ENCODE assay signal across 33 cellular contexts in genomic region chr15:77742127-77742526, GRCh38.
"Had no signal": no experiment of that assay in that cellular context is flagged by ENCODE, and none has a peak within 500 bp of the region (broad histone marks: within the 10 kb centered on the region; RNA-seq: fewer than 3 reads in every experiment).

No MANE protein-coding gene starts in this region.

- ATAC-seq: activated CD4-positive, alpha-beta T cell treated with anti-CD3 and anti-CD28 coated beads for 36 hours; activated CD8-positive, alpha-beta memory T cell treated with anti-CD3 and anti-CD28 coated beads, Interleukin-2, amount 10 ng/mL, durations not matched to agents 7 days and 5 days; activated CD8-positive, alpha-beta T cell treated with anti-CD3 and anti-CD28 coated beads, Interleukin-2, amount 10 ng/mL, durations not matched to agents 7 days and 5 days; effector memory CD8-positive, alpha-beta T cell; foreskin keratinocyte; gastrocnemius medialis; heart right ventricle had no signal

- H3K4me1 Mint-ChIP-seq: activated CD4-positive, alpha-beta T cell treated with anti-CD3 and anti-CD28 coated beads for 36 hours; activated CD4-positive, alpha-beta T cell treated with anti-CD3 and anti-CD28 coated beads, Interleukin-2, amount 10 ng/mL, durations not matched to agents 24 days and 14 days; activated CD8-positive, alpha-beta memory T cell treated with anti-CD3 and anti-CD28 coated beads, Interleukin-2, amount 10 ng/mL, durations not matched to agents 7 days and 5 days; activated naive CD8-positive, alpha-beta T cell treated with anti-CD3 and anti-CD28 coated beads, Interleukin-2, amount 10 ng/mL, durations not matched to agents 7 days and 5 days had no signal

- H3K27ac Mint-ChIP-seq: activated CD4-positive, alpha-beta memory T cell treated with anti-CD3 and anti-CD28 coated beads for 36 hours; activated CD4-positive, alpha-beta T cell treated with anti-CD3 and anti-CD28 coated beads for 36 hours; activated CD4-positive, alpha-beta T cell treated with anti-CD3 and anti-CD28 coated beads, Interleukin-2, amount 10 ng/mL, durations not matched to agents 24 days and 14 days; activated CD8-positive, alpha-beta memory T cell treated with anti-CD3 and anti-CD28 coated beads, Interleukin-2, amount 10 ng/mL, durations not matched to agents 7 days and 5 days; activated CD8-positive, alpha-beta T cell treated with anti-CD3 and anti-CD28 coated beads, Interleukin-2, amount 10 ng/mL, durations not matched to agents 7 days and 5 days; activated naive CD4-positive, alpha-beta T cell treated with anti-CD3 and anti-CD28 coated beads for 36 hours; activated naive CD4-positive, alpha-beta T cell treated with anti-CD3 and anti-CD28 coated beads, Interleukin-2, amount 50 U/mL, for 24 hours; activated naive CD8-positive, alpha-beta T cell treated with anti-CD3 and anti-CD28 coated beads, Interleukin-2, amount 10 ng/mL, durations not matched to agents 7 days and 5 days; activated T-helper 1 cell treated with anti-CD3 and anti-CD28 coated beads, Interleukin-12 subunit alpha, Interleukin-12 subunit beta, Interleukin-2, Interleukin-4 antibody, amounts not matched to agents 30 ng/mL and 10 ng/mL and 1 ng/mL, durations not matched to agents 14 hours and 24 hours and 36 hours; activated T-helper 2 cell treated with anti-CD3 and anti-CD28 coated beads, Interferon-gamma antibody, Interleukin-2, Interleukin-4, amounts not matched to agents 10 μg/mL and 5 μg/mL and 100 μg/mL, durations not matched to agents 14 hours and 24 hours and 36 hours; effector memory CD8-positive, alpha-beta T cell had no signal

- H3K36me3 ChIP-seq: brain microvascular endothelial cell, esophagus muscularis mucosa, gastrocnemius medialis, heart right ventricle had no signal

- H3K36me3 Mint-ChIP-seq: activated CD4-positive, alpha-beta memory T cell treated with anti-CD3 and anti-CD28 coated beads for 36 hours; activated CD8-positive, alpha-beta memory T cell treated with anti-CD3 and anti-CD28 coated beads, Interleukin-2, amount 10 ng/mL, durations not matched to agents 7 days and 5 days; activated naive CD4-positive, alpha-beta T cell treated with anti-CD3 and anti-CD28 coated beads, Interleukin-2, amount 50 U/mL, for 24 hours; activated naive CD8-positive, alpha-beta T cell treated with anti-CD3 and anti-CD28 coated beads, Interleukin-2, amount 10 ng/mL, durations not matched to agents 7 days and 5 days had no signal

- H3K4me3 Mint-ChIP-seq: activated CD4-positive, alpha-beta memory T cell treated with anti-CD3 and anti-CD28 coated beads for 36 hours; activated CD4-positive, alpha-beta T cell treated with anti-CD3 and anti-CD28 coated beads for 36 hours; activated CD4-positive, alpha-beta T cell treated with anti-CD3 and anti-CD28 coated beads, Interleukin-2, amount 10 ng/mL, durations not matched to agents 24 days and 14 days; activated CD8-positive, alpha-beta memory T cell treated with anti-CD3 and anti-CD28 coated beads, Interleukin-2, amount 10 ng/mL, durations not matched to agents 7 days and 5 days; activated CD8-positive, alpha-beta T cell treated with anti-CD3 and anti-CD28 coated beads, Interleukin-2, amount 10 ng/mL, durations not matched to agents 7 days and 5 days; activated naive CD4-positive, alpha-beta T cell treated with anti-CD3 and anti-CD28 coated beads for 36 hours; activated naive CD4-positive, alpha-beta T cell treated with anti-CD3 and anti-CD28 coated beads, Interleukin-2, amount 50 U/mL, for 24 hours; activated naive CD8-positive, alpha-beta T cell treated with anti-CD3 and anti-CD28 coated beads, Interleukin-2, amount 10 ng/mL, durations not matched to agents 7 days and 5 days; activated T-helper 1 cell treated with anti-CD3 and anti-CD28 coated beads, Interleukin-12 subunit alpha, Interleukin-12 subunit beta, Interleukin-2, Interleukin-4 antibody, amounts not matched to agents 30 ng/mL and 10 ng/mL and 1 ng/mL, durations not matched to agents 14 hours and 24 hours and 36 hours; central memory CD8-positive, alpha-beta T cell; effector memory CD8-positive, alpha-beta T cell had no signal

- H3K79me2 ChIP-seq: hepatocyte had no signal

- H3K27me3 Mint-ChIP-seq: activated naive CD4-positive, alpha-beta T cell treated with anti-CD3 and anti-CD28 coated beads, Interleukin-2, amount 50 U/mL, for 24 hours had no signal

- H3K9me3 ChIP-seq: esophagus muscularis mucosa, gastrocnemius medialis, heart right ventricle had no signal

- H3K9me3 Mint-ChIP-seq: activated CD4-positive, alpha-beta memory T cell treated with anti-CD3 and anti-CD28 coated beads for 36 hours; activated CD4-positive, alpha-beta T cell treated with anti-CD3 and anti-CD28 coated beads, Interleukin-2, amount 10 ng/mL, durations not matched to agents 24 days and 14 days; activated naive CD4-positive, alpha-beta T cell treated with anti-CD3 and anti-CD28 coated beads for 36 hours; activated naive CD4-positive, alpha-beta T cell treated with anti-CD3 and anti-CD28 coated beads, Interleukin-2, amount 50 U/mL, for 24 hours; activated naive CD8-positive, alpha-beta T cell treated with anti-CD3 and anti-CD28 coated beads, Interleukin-2, amount 10 ng/mL, durations not matched to agents 7 days and 5 days; activated T-helper 1 cell treated with anti-CD3 and anti-CD28 coated beads, Interleukin-12 subunit alpha, Interleukin-12 subunit beta, Interleukin-2, Interleukin-4 antibody, amounts not matched to agents 30 ng/mL and 10 ng/mL and 1 ng/mL, durations not matched to agents 14 hours and 24 hours and 36 hours; activated T-helper 2 cell treated with anti-CD3 and anti-CD28 coated beads, Interferon-gamma antibody, Interleukin-2, Interleukin-4, amounts not matched to agents 10 μg/mL and 5 μg/mL and 100 μg/mL, durations not matched to agents 14 hours and 24 hours and 36 hours; central memory CD8-positive, alpha-beta T cell; effector memory CD8-positive, alpha-beta T cell had no signal

- DNase-seq: activated CD4-positive, alpha-beta memory T cell treated with anti-CD3 and anti-CD28 coated beads for 36 hours; activated CD4-positive, alpha-beta T cell treated with anti-CD3 and anti-CD28 coated beads for 36 hours; activated CD4-positive, alpha-beta T cell treated with anti-CD3 and anti-CD28 coated beads, Interleukin-2, amount 10 ng/mL, durations not matched to agents 24 days and 14 days; activated CD4-positive, CD25-positive, alpha-beta regulatory T cell; activated CD4-positive, CD25-positive, alpha-beta regulatory T cell treated with anti-CD3 and anti-CD28 coated beads, Interleukin-2, amount 50 U/mL, for 72 hours; activated CD8-positive, alpha-beta memory T cell treated with anti-CD3 and anti-CD28 coated beads, Interleukin-2, amount 10 ng/mL, durations not matched to agents 7 days and 5 days; activated CD8-positive, alpha-beta memory T cell treated with anti-CD3 and anti-CD28 coated beads, Interleukin-2, amount 50 U/mL, for 4 hours; activated CD8-positive, alpha-beta T cell treated with anti-CD3 and anti-CD28 coated beads, Interleukin-2, amount 10 ng/mL, durations not matched to agents 7 days and 5 days; activated effector memory CD4-positive, alpha-beta T cell treated with anti-CD3 and anti-CD28 coated beads, Interleukin-2, amount 50 U/mL, for 16 hours; activated naive CD4-positive, alpha-beta T cell treated with anti-CD3 and anti-CD28 coated beads for 36 hours; activated naive CD8-positive, alpha-beta T cell treated with anti-CD3 and anti-CD28 coated beads, Interleukin-2, amount 10 ng/mL, durations not matched to agents 7 days and 5 days; activated T-cell treated with anti-CD3 and anti-CD28 coated beads, Interleukin-2, amount 50 U/mL, for 1 hour; activated T-cell treated with anti-CD3 and anti-CD28 coated beads, Interleukin-2, amount 50 U/mL, for 48 hours; anterior cingulate cortex; brain microvascular endothelial cell; dermis blood vessel endothelial cell; effector CD4-positive, alpha-beta T cell; effector memory CD8-positive, alpha-beta T cell; erythroblast; foreskin keratinocyte; gastrocnemius medialis; glutamatergic neuron; heart right ventricle; T-helper 2 cell had no signal

- FAIRE-seq: astrocyte, bronchial epithelial cell had no signal

- H2AFZ ChIP-seq: hepatocyte had no signal

- H3K4me3 ChIP-seq: coronary artery, esophagus muscularis mucosa, gastrocnemius medialis, heart right ventricle, hepatocyte had no signal

- H3K27ac ChIP-seq: brain microvascular endothelial cell, coronary artery, esophagus muscularis mucosa, foreskin keratinocyte, gastrocnemius medialis, heart right ventricle, hepatocyte had no signal

- H3K4me1 ChIP-seq: foreskin keratinocyte, gastrocnemius medialis, heart right ventricle had no signal

- H3K4me2 ChIP-seq: hepatocyte had no signal
